In genomic region chr10:115882021-115882420, GRCh38 we compare ENCODE assay signal across 20 cellular contexts.
"Had no signal": no experiment of that assay in that cellular context is flagged by ENCODE, and none has a peak within 500 bp of the region (broad histone marks: within the 10 kb centered on the region; RNA-seq: fewer than 3 reads in every experiment).

No MANE protein-coding gene starts in this region.

- H3K27me3 Mint-ChIP-seq: naive thymus-derived CD4-positive, alpha-beta T cell had no signal

- H2AFZ ChIP-seq: hepatocyte had no signal

- H3K9me3 Mint-ChIP-seq: nephron progenitor cell had no signal

- H3K27ac Mint-ChIP-seq: naive thymus-derived CD4-positive, alpha-beta T cell; nephron progenitor cell; stimulated activated effector memory CD8-positive, alpha-beta T cell treated with anti-CD3 and anti-CD28 coated beads, Interleukin-12 subunit alpha, Interleukin-12 subunit beta, amount 100 ng/mL, for 72 hours had no signal

- H3K36me3 ChIP-seq: right lobe of liver, suprapubic skin, thyroid gland, upper lobe of left lung, uterus had no signal

- H3K27me3 ChIP-seq: hepatocyte, right lobe of liver, suprapubic skin, thyroid gland, upper lobe of left lung, uterus had no signal

- H3K27ac ChIP-seq: hepatocyte, psoas muscle, right lobe of liver, suprapubic skin, thyroid gland, upper lobe of left lung, uterus had no signal

- H3K4me1 ChIP-seq: psoas muscle, right lobe of liver, suprapubic skin, thyroid gland, upper lobe of left lung, uterus had no signal

- DNase-seq: effector CD4-positive, alpha-beta T cell; foreskin melanocyte; head of caudate nucleus; islet precursor cell; mammary epithelial cell; naive thymus-derived CD4-positive, alpha-beta T cell; nephron progenitor cell; psoas muscle; retina; right lobe of liver; stimulated activated CD4-positive, alpha-beta T cell treated with anti-CD3 and anti-CD28 coated beads, Interleukin-4, amount 100 ng/mL, for 1 hour; stimulated activated CD8-positive, alpha-beta memory T cell treated with anti-CD3 and anti-CD28 coated beads, Interleukin-4, amount 100 ng/mL, for 48 hours; stimulated activated naive CD8-positive, alpha-beta T cell treated with anti-CD3 and anti-CD28 coated beads, Interleukin-15, Interleukin-2, amounts not matched to agents 100 U/mL and 50 U/mL, for 24 hours; thyroid gland; upper lobe of left lung; uterus had no signal

- ATAC-seq: left lobe of liver; naive thymus-derived CD4-positive, alpha-beta T cell; psoas muscle; right lobe of liver; stimulated activated effector memory CD8-positive, alpha-beta T cell treated with anti-CD3 and anti-CD28 coated beads, Interleukin-12 subunit alpha, Interleukin-12 subunit beta, amount 100 ng/mL, for 72 hours; stimulated activated naive CD8-positive, alpha-beta T cell treated with anti-CD3 and anti-CD28 coated beads, Interleukin-15, Interleukin-2, amounts not matched to agents 100 U/mL and 50 U/mL, for 24 hours had no signal

- H3K79me2 ChIP-seq: hepatocyte had no signal

- H3K4me3 ChIP-seq: hepatocyte, psoas muscle, right lobe of liver, suprapubic skin, thyroid gland, upper lobe of left lung, uterus had no signal

- H3K4me1 Mint-ChIP-seq: naive thymus-derived CD4-positive, alpha-beta T cell; stimulated activated effector memory CD8-positive, alpha-beta T cell treated with anti-CD3 and anti-CD28 coated beads, Interleukin-12 subunit alpha, Interleukin-12 subunit beta, amount 100 ng/mL, for 72 hours had no signal

- H3K4me2 ChIP-seq: hepatocyte had no signal

- H3K9me3 ChIP-seq: psoas muscle, right lobe of liver, suprapubic skin, thyroid gland, upper lobe of left lung, uterus had no signal

- H3K36me3 Mint-ChIP-seq: naive thymus-derived CD4-positive, alpha-beta T cell; stimulated activated effector memory CD8-positive, alpha-beta T cell treated with anti-CD3 and anti-CD28 coated beads, Interleukin-12 subunit alpha, Interleukin-12 subunit beta, amount 100 ng/mL, for 72 hours had no signal

- H3K4me3 Mint-ChIP-seq: naive thymus-derived CD4-positive, alpha-beta T cell; nephron progenitor cell; stimulated activated effector memory CD8-positive, alpha-beta T cell treated with anti-CD3 and anti-CD28 coated beads, Interleukin-12 subunit alpha, Interleukin-12 subunit beta, amount 100 ng/mL, for 72 hours had no signal
